Comparison of ENCODE assay signal across 21 cellular contexts in the genomic region with DNA sequence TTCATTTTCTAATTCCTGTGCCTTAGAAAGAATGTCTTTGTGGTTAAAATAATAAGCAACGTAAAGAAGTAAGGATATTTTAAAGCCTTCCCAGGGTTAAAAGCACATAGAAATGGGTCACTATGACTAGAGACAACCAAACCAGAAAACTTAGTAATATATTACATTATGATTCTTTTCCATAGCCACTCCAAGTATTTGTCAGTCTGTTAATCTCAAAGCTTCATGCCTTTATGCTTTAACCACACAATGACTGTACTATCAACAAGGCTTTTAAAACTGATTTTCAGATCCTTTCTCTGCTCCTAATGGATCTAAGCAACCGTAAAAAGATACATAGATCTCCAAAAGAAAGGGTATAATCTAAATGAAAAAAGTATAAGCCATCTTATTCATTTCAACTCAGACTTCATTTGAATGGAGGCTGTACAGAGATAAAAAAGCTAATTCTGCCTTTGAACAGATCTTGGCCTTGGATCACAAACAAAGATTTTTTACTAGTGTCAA.
"Had no signal": no experiment of that assay in that cellular context is flagged by ENCODE, and none has a peak within 500 bp of the region (broad histone marks: within the 10 kb centered on the region; RNA-seq: fewer than 3 reads in every experiment).

No MANE protein-coding gene starts in this region.

- H3K27me3 ChIP-seq: brain microvascular endothelial cell, esophagus muscularis mucosa, foreskin keratinocyte, heart right ventricle, neutrophil, ovary, right atrium auricular region, spleen, tibial nerve had no signal

- H3K27me3 Mint-ChIP-seq: naive B cell had no signal

- H3K27ac Mint-ChIP-seq: naive B cell had no signal

- H3K4me1 ChIP-seq: prostate gland, right atrium auricular region had no signal

- H3K4me3 Mint-ChIP-seq: naive B cell, nephron progenitor cell had no signal

- H3K4me1 Mint-ChIP-seq: nephron progenitor cell had no signal

- H3K9me3 Mint-ChIP-seq: naive B cell, nephron progenitor cell had no signal

- H3K9me3 ChIP-seq: esophagus muscularis mucosa, heart right ventricle, neutrophil, ovary, prostate gland, right atrium auricular region, spleen, tibial nerve had no signal

- DNase-seq: activated CD4-positive, alpha-beta T cell treated with anti-CD3 and anti-CD28 coated beads for 48 hours; activated CD4-positive, alpha-beta T cell treated with anti-CD3 and anti-CD28 coated beads, Interleukin-2, amount 50 U/mL, for 48 hours; activated CD8-positive, alpha-beta memory T cell treated with anti-CD3 and anti-CD28 coated beads for 24 hours; activated gamma-delta T cell treated with Interleukin-2 at 50 U/mL for 16 hours; activated naive CD4-positive, alpha-beta T cell treated with anti-CD3 and anti-CD28 coated beads, Interleukin-2, amount 50 U/mL, for 16 hours; anterior cingulate cortex; brain microvascular endothelial cell; foreskin keratinocyte; heart right ventricle; left cardiac atrium; left ventricle myocardium superior; naive B cell; nephron progenitor cell; ovary; spleen; stimulated activated naive CD4-positive, alpha-beta T cell had no signal

- H3K27ac ChIP-seq: brain microvascular endothelial cell, esophagus muscularis mucosa, foreskin keratinocyte, heart right ventricle, neutrophil, ovary, prostate gland, right atrium auricular region, spleen had no signal

- H3K4me3 ChIP-seq: esophagus muscularis mucosa, heart right ventricle, ovary, prostate gland, right atrium auricular region, spleen, tibial nerve had no signal

- H3K36me3 ChIP-seq: ovary had no signal
